In the genomic region with DNA sequence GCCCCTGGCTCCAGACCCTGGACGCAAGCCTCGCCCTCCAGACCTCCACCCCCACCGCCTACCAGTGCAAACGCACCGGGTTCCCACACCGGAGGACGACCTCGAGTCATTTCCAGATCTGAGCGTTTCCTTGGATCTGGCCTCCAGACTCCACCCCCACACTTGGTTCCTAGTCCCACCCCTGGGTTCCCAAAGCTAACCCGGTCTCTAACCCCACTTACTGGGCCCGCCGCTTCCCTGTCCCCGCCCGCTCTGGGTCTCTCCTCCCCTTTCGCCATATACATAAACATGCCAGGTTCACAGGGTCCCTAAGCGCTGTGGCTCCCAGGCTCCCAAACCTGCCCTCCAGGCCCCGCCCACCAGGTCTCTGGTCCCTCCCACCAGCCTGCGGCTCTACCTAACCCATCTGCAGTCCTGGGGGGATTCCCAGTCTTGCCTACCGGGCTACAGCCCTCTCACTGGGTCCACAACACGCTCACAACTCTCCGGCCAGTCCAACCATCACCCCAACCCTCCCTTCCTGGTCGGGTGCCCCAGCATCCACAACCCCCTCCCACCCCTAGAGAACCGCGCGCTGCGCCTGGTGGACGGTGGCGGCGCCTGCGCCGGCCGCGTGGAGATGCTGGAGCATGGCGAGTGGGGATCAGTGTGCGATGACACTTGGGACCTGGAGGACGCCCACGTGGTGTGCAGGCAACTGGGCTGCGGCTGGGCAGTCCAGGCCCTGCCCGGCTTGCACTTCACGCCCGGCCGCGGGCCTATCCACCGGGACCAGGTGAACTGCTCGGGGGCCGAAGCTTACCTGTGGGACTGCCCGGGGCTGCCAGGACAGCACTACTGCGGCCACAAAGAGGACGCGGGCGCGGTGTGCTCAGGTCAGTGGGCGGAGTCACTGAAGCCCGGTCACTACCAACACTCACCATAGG, we compare ENCODE assay signal across 9 cellular contexts. TPM values are rescaled to one million over a fixed set of nuclear protein-coding genes. Genes with fewer than 3 reads are reported as not detected.
DNase-seq lines count a peak whose midpoint lies in the region; ATAC-seq, FAIRE-seq and TF ChIP-seq lines count a peak whose summit lies in the region.
"Had no signal": no experiment of that assay in that cellular context is flagged by ENCODE, and none has a peak within 500 bp of the region (broad histone marks: within the 10 kb centered on the region; RNA-seq: fewer than 3 reads in every experiment).

No MANE protein-coding gene starts in this region.

- H3K4me3 ChIP-seq in GM23338 (peak overlapping the region; percentile 59), spleen (peak overlapping the region; percentile 15 to 66 (median 28))

- peak overlapping the region; percentile 97 for H2AFZ ChIP-seq in GM23338

- H3K36me3 ChIP-seq in GM23338 (ENCODE audit: insufficient read depth) (no peaks in the 10 kb centered on the region), spleen (peaks cover 0 to 34% (median 0%) of the 10 kb centered on the region in 6 donors)

- no peaks in the 10 kb centered on the region for H3K9me2 ChIP-seq in GM23338 (ENCODE audit: insufficient read depth)

- DNase-seq in GM23338 (ENCODE audit: low spot score) (peak; percentile 96), immature natural killer cell (no peak), spleen (no peak), H54 (ENCODE audit: insufficient read length, low spot score) (no peak), AG08396 (ENCODE audit: low spot score) (no peak), D341Med (ENCODE audit: low spot score) (no peak)
- DNase-seq in activated naive CD8-positive, alpha-beta T cell treated with anti-CD3 and anti-CD28 coated beads for 36 hours, result no peak

- H3K4me3 Mint-ChIP-seq in GM23338 (peak overlapping the region; percentile 76), immature natural killer cell (peak overlapping the region in 4 of 5 donors; percentile 33 to 60 (median 38))
- peak overlapping the region; percentile 73 for H3K4me3 Mint-ChIP-seq in activated naive CD8-positive, alpha-beta T cell treated with anti-CD3 and anti-CD28 coated beads for 36 hours

- no peak for FAIRE-seq in H54 (lab: Jason Lieb, UNC)

- H3K27ac Mint-ChIP-seq in GM23338 (no peak overlapping the region), immature natural killer cell (no peak overlapping the region)
- peak overlapping the region; percentile 72 for H3K27ac Mint-ChIP-seq in activated naive CD8-positive, alpha-beta T cell treated with anti-CD3 and anti-CD28 coated beads for 36 hours
- H3K27ac Mint-ChIP-seq: brain had no signal

- intact Hi-C loops in spleen (cut with DNase I; ENCODE audit: low total_unique reads), result no loop called here

- H3K4me2 ChIP-seq in GM23338, result peak overlapping the region; percentile 89

- H3K4me1 Mint-ChIP-seq in GM23338, result peaks cover 26% of the 10 kb centered on the region
- peaks cover 66% of the 10 kb centered on the region for H3K4me1 Mint-ChIP-seq in activated naive CD8-positive, alpha-beta T cell treated with anti-CD3 and anti-CD28 coated beads for 36 hours
- H3K4me1 Mint-ChIP-seq in immature natural killer cell, result peaks cover 31 to 34% of the 10 kb centered on the region in 2 donors

- TF ChIP-seq POLR2A in spleen (IDR thresholded peaks at IDR 0.05), result no peak
- TF ChIP-seq POLR2A in H54 (IDR thresholded peaks at IDR 0.05; ENCODE audit: low read depth, low read length), result no peak

- H3K27me3 ChIP-seq in GM23338 (ENCODE audit: insufficient read depth) (peaks cover 80% of the 10 kb centered on the region), spleen (replicated peaks in 1 of 7) (peaks cover 0 to 25% (median 0%) of the 10 kb centered on the region in 7 donors)

- H3K36me3 Mint-ChIP-seq in GM23338 (ENCODE audit: low read depth) (no peaks in the 10 kb centered on the region), immature natural killer cell (peaks cover 4 to 16% (median 4%) of the 10 kb centered on the region in 3 donors)
- peaks cover 58% of the 10 kb centered on the region for H3K36me3 Mint-ChIP-seq in activated naive CD8-positive, alpha-beta T cell treated with anti-CD3 and anti-CD28 coated beads for 36 hours
- H3K36me3 Mint-ChIP-seq: brain had no signal

- H3K27me3 Mint-ChIP-seq in GM23338 (ENCODE audit: insufficient read depth, low read depth, poor library complexity) (peaks cover 70% of the 10 kb centered on the region), immature natural killer cell (ENCODE audit: low read depth in 3 of 3) (peaks cover 0 to 9% (median 4%) of the 10 kb centered on the region in 3 donors)
- H3K27me3 Mint-ChIP-seq in activated naive CD8-positive, alpha-beta T cell treated with anti-CD3 and anti-CD28 coated beads for 36 hours, result no peaks in the 10 kb centered on the region

- no peaks in the 10 kb centered on the region for H3K79me2 ChIP-seq in GM23338 (replicated peaks; ENCODE audit: insufficient read depth)

- H3K9me3 Mint-ChIP-seq in GM23338, result no peaks in the 10 kb centered on the region; the same call in 2 of the 3 replicates
- H3K9me3 Mint-ChIP-seq in activated naive CD8-positive, alpha-beta T cell treated with anti-CD3 and anti-CD28 coated beads for 36 hours, result no peaks in the 10 kb centered on the region
- H3K9me3 Mint-ChIP-seq in immature natural killer cell, result no peaks in the 10 kb centered on the region
- H3K9me3 Mint-ChIP-seq: brain had no signal

- TF ChIP-seq CTCF in GM23338 (conservative IDR thresholded peaks at IDR 0.05; ENCODE audit: low read depth in 2 of 2) (no peak), spleen (IDR thresholded peaks at IDR 0.05 in 8 of 11, conservative IDR thresholded peaks at IDR 0.05 in 3 of 11) (no peak)

- H3F3A ChIP-seq in GM23338 (replicated peaks; ENCODE audit: low read depth), result no peaks in the 10 kb centered on the region

- H4K20me1 ChIP-seq in GM23338 (replicated peaks; ENCODE audit: insufficient read depth), result no peaks in the 10 kb centered on the region; the same call in 1 of the 2 replicates

- WGBS in spleen, 5 donors, result 55 to 67% (median 65%) methylated on average over 51 to 54 of the region's 54 CpGs

- H3K4me1 ChIP-seq in GM23338 (ENCODE audit: insufficient read depth) (peaks cover 4% of the 10 kb centered on the region; the same call in 1 of the 2 replicates), spleen (peaks cover 17 to 74% (median 51%) of the 10 kb centered on the region in 6 donors)

- no peaks in the 10 kb centered on the region for H3K9me3 ChIP-seq in spleen

- H3K27ac ChIP-seq in GM23338 (ENCODE audit: low read depth) (no peak overlapping the region), spleen (peak overlapping the region in 3 of 8 donors; percentile 30 to 76 (median 44))

- peak; percentile 87 for ATAC-seq in GM23338
- no peak for ATAC-seq in HG02571 (IDR thresholded peaks at IDR 0.05; ENCODE audit: unreplicated experiment)

TF ChIP-seq in GM23338, 12 proteins besides CTCF, POLR2A, EP300 and RAD21 (continues in another document):
- TF ChIP-seq EZH2phosphoT487 (IDR thresholded peaks at IDR 0.05; ENCODE audit: unreplicated experiment), result no peak
- TF ChIP-seq EZH2 (IDR thresholded peaks at IDR 0.05; ENCODE audit: low read depth, unreplicated experiment), result no peak
- no peak for TF ChIP-seq ZNF331 (CRISPR knock-in tag; IDR thresholded peaks at IDR 0.05; ENCODE audit: low read depth)
- TF ChIP-seq POLR2AphosphoS5 (IDR thresholded peaks at IDR 0.05; ENCODE audit: low read depth), result peak; percentile 39; the same call in 1 of the 2 replicates
- TF ChIP-seq JUNB (IDR thresholded peaks at IDR 0.05; ENCODE audit: unreplicated experiment), result no peak
- TF ChIP-seq STAT1 (IDR thresholded peaks at IDR 0.05; ENCODE audit: unreplicated experiment), result no peak
- TF ChIP-seq NANOG (IDR thresholded peaks at IDR 0.05; ENCODE audit: borderline replicate concordance), result no peak

RNA-seq across cellular contexts. Expression of a gene that starts 36.8 kb away (rescaled TPM):
- 0.49 and 1.9 TPM in 2 replicates for total RNA-seq in GM23338 (2014; rRNA removed; shearing (Covaris generic))
- not detected in 2 replicates for polyA plus RNA-seq in GM23338 (2016; fragmentation: Nextera tagmentation; extraction: Ambion mirVana)
- 100 to 1,000 TPM; 167 to 169 TPM for total RNA-seq in activated naive CD8-positive, alpha-beta T cell treated with anti-CD3 and anti-CD28 coated beads for 36 hours
- 10 to 100 TPM; 17.3 to 47.3 (median 19.1) TPM for polyA plus RNA-seq in immature natural killer cell
- total RNA-seq in spleen, result 10 to 100 TPM; 13.4 to 47.6 (median 31.4) TPM
- polyA plus RNA-seq in spleen, result 10 to 100 TPM; 10.9 to 21.8 (median 20.3) TPM

RNA-seq across cellular contexts. Expression of a gene that starts 56.3 kb away (rescaled TPM):
- total RNA-seq in GM23338 (2014; rRNA removed; shearing (Covaris generic)), result 15.8 and 18.9 TPM in 2 replicates
- polyA plus RNA-seq in GM23338 (2016; fragmentation: Nextera tagmentation; extraction: Ambion mirVana) (14.2 and 16.7 TPM in 2 replicates), immature natural killer cell (under 1 TPM in 2 of 3 donors, not detected in 1; 0.41 to 0.43 TPM), spleen (100 to 1,000 TPM in 2 of 3 donors, 10 to 100 TPM in 1; 83.8 to 139 (median 115) TPM)
- 1 to 10 TPM; 6.3 to 6.9 TPM for total RNA-seq in activated naive CD8-positive, alpha-beta T cell treated with anti-CD3 and anti-CD28 coated beads for 36 hours
- 100 to 1,000 TPM in 4 of 7 donors, 10 to 100 TPM in 3; 62.9 to 133 (median 114) TPM for total RNA-seq in spleen
